1 cellular context compared by ENCODE assay signal in genomic region chr19:50476224-50476942, GRCh38.
TF ChIP-seq lines count a peak whose summit lies in the region.

Gene EMC10, plus strand, starts transcription at chr19:50476507. Its CDS starts 38 bp downstream, at chr19:50476545.
Gene GARIN5A, minus strand, starts transcription at chr19:50476848. Its CDS starts 460 bp downstream, at chr19:50476388.

TF ChIP-seq in HEK293, 187 proteins besides CTCF, POLR2A, EP300 and RAD21 (continued from another document and continues in another):
- TF ChIP-seq, protein P1, sequence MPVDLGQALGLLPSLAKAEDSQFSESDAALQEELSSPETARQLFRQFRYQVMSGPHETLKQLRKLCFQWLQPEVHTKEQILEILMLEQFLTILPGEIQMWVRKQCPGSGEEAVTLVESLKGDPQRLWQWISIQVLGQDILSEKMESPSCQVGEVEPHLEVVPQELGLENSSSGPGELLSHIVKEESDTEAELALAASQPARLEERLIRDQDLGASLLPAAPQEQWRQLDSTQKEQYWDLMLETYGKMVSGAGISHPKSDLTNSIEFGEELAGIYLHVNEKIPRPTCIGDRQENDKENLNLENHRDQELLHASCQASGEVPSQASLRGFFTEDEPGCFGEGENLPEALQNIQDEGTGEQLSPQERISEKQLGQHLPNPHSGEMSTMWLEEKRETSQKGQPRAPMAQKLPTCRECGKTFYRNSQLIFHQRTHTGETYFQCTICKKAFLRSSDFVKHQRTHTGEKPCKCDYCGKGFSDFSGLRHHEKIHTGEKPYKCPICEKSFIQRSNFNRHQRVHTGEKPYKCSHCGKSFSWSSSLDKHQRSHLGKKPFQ (tag by site-specific recombination; IDR thresholded peaks at IDR 0.05), result peak; percentile 66; the same call in 1 of the 2 replicates
- TF ChIP-seq, protein P2, sequence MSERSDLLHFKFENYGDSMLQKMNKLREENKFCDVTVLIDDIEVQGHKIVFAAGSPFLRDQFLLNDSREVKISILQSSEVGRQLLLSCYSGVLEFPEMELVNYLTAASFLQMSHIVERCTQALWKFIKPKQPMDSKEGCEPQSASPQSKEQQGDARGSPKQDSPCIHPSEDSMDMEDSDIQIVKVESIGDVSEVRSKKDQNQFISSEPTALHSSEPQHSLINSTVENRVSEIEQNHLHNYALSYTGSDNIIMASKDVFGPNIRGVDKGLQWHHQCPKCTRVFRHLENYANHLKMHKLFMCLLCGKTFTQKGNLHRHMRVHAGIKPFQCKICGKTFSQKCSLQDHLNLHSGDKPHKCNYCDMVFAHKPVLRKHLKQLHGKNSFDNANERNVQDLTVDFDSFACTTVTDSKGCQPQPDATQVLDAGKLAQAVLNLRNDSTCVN (tag by site-specific recombination; optimal IDR thresholded peaks at IDR 0.05), result peak; percentile 66
- no peak for TF ChIP-seq ZNF558 (tag by site-specific recombination; IDR thresholded peaks at IDR 0.05)
- TF ChIP-seq ZSCAN23 (tag by site-specific recombination; IDR thresholded peaks at IDR 0.05), result no peak
- peak; percentile 93 for TF ChIP-seq ZNF600 (tag by site-specific recombination; IDR thresholded peaks at IDR 0.05)
- TF ChIP-seq ZNF544 (tag by site-specific recombination; IDR thresholded peaks at IDR 0.05), result no peak
- TF ChIP-seq, protein P3, sequence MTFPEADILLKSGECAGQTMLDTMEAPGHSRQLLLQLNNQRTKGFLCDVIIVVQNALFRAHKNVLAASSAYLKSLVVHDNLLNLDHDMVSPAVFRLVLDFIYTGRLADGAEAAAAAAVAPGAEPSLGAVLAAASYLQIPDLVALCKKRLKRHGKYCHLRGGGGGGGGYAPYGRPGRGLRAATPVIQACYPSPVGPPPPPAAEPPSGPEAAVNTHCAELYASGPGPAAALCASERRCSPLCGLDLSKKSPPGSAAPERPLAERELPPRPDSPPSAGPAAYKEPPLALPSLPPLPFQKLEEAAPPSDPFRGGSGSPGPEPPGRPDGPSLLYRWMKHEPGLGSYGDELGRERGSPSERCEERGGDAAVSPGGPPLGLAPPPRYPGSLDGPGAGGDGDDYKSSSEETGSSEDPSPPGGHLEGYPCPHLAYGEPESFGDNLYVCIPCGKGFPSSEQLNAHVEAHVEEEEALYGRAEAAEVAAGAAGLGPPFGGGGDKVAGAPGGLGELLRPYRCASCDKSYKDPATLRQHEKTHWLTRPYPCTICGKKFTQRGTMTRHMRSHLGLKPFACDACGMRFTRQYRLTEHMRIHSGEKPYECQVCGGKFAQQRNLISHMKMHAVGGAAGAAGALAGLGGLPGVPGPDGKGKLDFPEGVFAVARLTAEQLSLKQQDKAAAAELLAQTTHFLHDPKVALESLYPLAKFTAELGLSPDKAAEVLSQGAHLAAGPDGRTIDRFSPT (tag by site-specific recombination; IDR thresholded peaks at IDR 0.05), result no peak
- no peak for TF ChIP-seq ZNF585B (tag by site-specific recombination; IDR thresholded peaks at IDR 0.05)
- TF ChIP-seq ZNF132 (tag by site-specific recombination; IDR thresholded peaks at IDR 0.05; ENCODE audit: borderline replicate concordance), result no peak
- peak; percentile 83; the same call in 1 of the 2 replicates for TF ChIP-seq ZNF561 (tag by site-specific recombination; IDR thresholded peaks at IDR 0.05; ENCODE audit: borderline replicate concordance)
- peak; percentile 98 for TF ChIP-seq ZNF501 (tag by site-specific recombination; IDR thresholded peaks at IDR 0.05)
- peak; percentile 65 for TF ChIP-seq SP2 (tag by site-specific recombination; IDR thresholded peaks at IDR 0.05)
- no peak for TF ChIP-seq ZNF776 (tag by site-specific recombination; IDR thresholded peaks at IDR 0.05; ENCODE audit: borderline replicate concordance)
- TF ChIP-seq KLF16 (tag by site-specific recombination; IDR thresholded peaks at IDR 0.05), result peak; percentile 81
- no peak for TF ChIP-seq ZNF157 (tag by site-specific recombination; IDR thresholded peaks at IDR 0.05)
- no peak for TF ChIP-seq ZNF10 (tag by site-specific recombination; IDR thresholded peaks at IDR 0.05)
- no peak; the same call in 1 of the 2 replicates for TF ChIP-seq ZNF513 (tag by site-specific recombination; IDR thresholded peaks at IDR 0.05)
- peak; percentile 93 for TF ChIP-seq IKZF3 (tag by site-specific recombination; IDR thresholded peaks at IDR 0.05)
- no peak for TF ChIP-seq ZNF280D (tag by site-specific recombination; IDR thresholded peaks at IDR 0.05)
- TF ChIP-seq ZEB2 (tag by site-specific recombination; IDR thresholded peaks at IDR 0.05), result peak; percentile 54
- peak; percentile 75; the same call in 1 of the 2 replicates for TF ChIP-seq ZNF610 (tag by site-specific recombination; IDR thresholded peaks at IDR 0.05; ENCODE audit: borderline replicate concordance)
- no peak for TF ChIP-seq ZNF426 (tag by site-specific recombination; IDR thresholded peaks at IDR 0.05)
- TF ChIP-seq GFI1B (tag by site-specific recombination; IDR thresholded peaks at IDR 0.05), result peak; percentile 81
- peak; percentile 97 for TF ChIP-seq KLF9 (tag by site-specific recombination; IDR thresholded peaks at IDR 0.05; ENCODE audit: low read depth)
- TF ChIP-seq KLF10 (tag by site-specific recombination; IDR thresholded peaks at IDR 0.05), result peak; percentile 78
- no peak for TF ChIP-seq ZNF555 (tag by site-specific recombination; conservative IDR thresholded peaks at IDR 0.05)
- TF ChIP-seq ZNF112 (tag by site-specific recombination; IDR thresholded peaks at IDR 0.05), result no peak
- TF ChIP-seq ZNF664 (tag by site-specific recombination; IDR thresholded peaks at IDR 0.05), result no peak
- TF ChIP-seq FEZF1 (tag by site-specific recombination; IDR thresholded peaks at IDR 0.05), result no peak
- TF ChIP-seq, protein P4, sequence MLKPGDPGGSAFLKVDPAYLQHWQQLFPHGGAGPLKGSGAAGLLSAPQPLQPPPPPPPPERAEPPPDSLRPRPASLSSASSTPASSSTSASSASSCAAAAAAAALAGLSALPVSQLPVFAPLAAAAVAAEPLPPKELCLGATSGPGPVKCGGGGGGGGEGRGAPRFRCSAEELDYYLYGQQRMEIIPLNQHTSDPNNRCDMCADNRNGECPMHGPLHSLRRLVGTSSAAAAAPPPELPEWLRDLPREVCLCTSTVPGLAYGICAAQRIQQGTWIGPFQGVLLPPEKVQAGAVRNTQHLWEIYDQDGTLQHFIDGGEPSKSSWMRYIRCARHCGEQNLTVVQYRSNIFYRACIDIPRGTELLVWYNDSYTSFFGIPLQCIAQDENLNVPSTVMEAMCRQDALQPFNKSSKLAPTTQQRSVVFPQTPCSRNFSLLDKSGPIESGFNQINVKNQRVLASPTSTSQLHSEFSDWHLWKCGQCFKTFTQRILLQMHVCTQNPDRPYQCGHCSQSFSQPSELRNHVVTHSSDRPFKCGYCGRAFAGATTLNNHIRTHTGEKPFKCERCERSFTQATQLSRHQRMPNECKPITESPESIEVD (tag by site-specific recombination; IDR thresholded peaks at IDR 0.05), result no peak
- peak; percentile 97 for TF ChIP-seq ZXDB (tag by site-specific recombination; IDR thresholded peaks at IDR 0.05)
- TF ChIP-seq ZNF311 (tag by site-specific recombination; IDR thresholded peaks at IDR 0.05; ENCODE audit: borderline replicate concordance), result no peak
- TF ChIP-seq ZNF76 (tag by site-specific recombination; IDR thresholded peaks at IDR 0.05; ENCODE audit: borderline replicate concordance, low read depth), result peak; percentile 93
- TF ChIP-seq, protein P5, sequence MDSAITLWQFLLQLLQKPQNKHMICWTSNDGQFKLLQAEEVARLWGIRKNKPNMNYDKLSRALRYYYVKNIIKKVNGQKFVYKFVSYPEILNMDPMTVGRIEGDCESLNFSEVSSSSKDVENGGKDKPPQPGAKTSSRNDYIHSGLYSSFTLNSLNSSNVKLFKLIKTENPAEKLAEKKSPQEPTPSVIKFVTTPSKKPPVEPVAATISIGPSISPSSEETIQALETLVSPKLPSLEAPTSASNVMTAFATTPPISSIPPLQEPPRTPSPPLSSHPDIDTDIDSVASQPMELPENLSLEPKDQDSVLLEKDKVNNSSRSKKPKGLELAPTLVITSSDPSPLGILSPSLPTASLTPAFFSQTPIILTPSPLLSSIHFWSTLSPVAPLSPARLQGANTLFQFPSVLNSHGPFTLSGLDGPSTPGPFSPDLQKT (IDR thresholded peaks at IDR 0.05; ENCODE audit: borderline replicate concordance, low read depth, low read length), result no peak
- TF ChIP-seq ZNF837 (tag by site-specific recombination; IDR thresholded peaks at IDR 0.05), result no peak
- TF ChIP-seq ZNF335 (tag by site-specific recombination; conservative IDR thresholded peaks at IDR 0.05), result peak; percentile 93
- no peak for TF ChIP-seq OSR2 (tag by site-specific recombination; IDR thresholded peaks at IDR 0.05)
- no peak for TF ChIP-seq ZNF549 (tag by site-specific recombination; IDR thresholded peaks at IDR 0.05)
- TF ChIP-seq ZNF624 (tag by site-specific recombination; IDR thresholded peaks at IDR 0.05), result no peak
- TF ChIP-seq ZBTB48 (tag by site-specific recombination; IDR thresholded peaks at IDR 0.05), result peak; percentile 96
- TF ChIP-seq SP7 (tag by site-specific recombination; IDR thresholded peaks at IDR 0.05), result peak; percentile 89
- TF ChIP-seq ZFP69B (tag by site-specific recombination; IDR thresholded peaks at IDR 0.05), result peak; percentile 55
- peak; percentile 97 for TF ChIP-seq SCRT2 (tag by site-specific recombination; IDR thresholded peaks at IDR 0.05)
- TF ChIP-seq ZNF548 (tag by site-specific recombination; IDR thresholded peaks at IDR 0.05), result no peak
- no peak for TF ChIP-seq ZNF449 (tag by site-specific recombination; IDR thresholded peaks at IDR 0.05)
- TF ChIP-seq, protein P6, sequence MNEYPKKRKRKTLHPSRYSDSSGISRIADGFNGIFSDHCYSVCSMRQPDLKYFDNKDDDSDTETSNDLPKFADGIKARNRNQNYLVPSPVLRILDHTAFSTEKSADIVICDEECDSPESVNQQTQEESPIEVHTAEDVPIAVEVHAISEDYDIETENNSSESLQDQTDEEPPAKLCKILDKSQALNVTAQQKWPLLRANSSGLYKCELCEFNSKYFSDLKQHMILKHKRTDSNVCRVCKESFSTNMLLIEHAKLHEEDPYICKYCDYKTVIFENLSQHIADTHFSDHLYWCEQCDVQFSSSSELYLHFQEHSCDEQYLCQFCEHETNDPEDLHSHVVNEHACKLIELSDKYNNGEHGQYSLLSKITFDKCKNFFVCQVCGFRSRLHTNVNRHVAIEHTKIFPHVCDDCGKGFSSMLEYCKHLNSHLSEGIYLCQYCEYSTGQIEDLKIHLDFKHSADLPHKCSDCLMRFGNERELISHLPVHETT (tag by site-specific recombination; IDR thresholded peaks at IDR 0.05), result no peak
- no peak for TF ChIP-seq ZNF621 (tag by site-specific recombination; IDR thresholded peaks at IDR 0.05)
- TF ChIP-seq ZNF266 (tag by site-specific recombination; IDR thresholded peaks at IDR 0.05; ENCODE audit: low read depth), result no peak
- TF ChIP-seq AEBP2 (tag by site-specific recombination; IDR thresholded peaks at IDR 0.05; ENCODE audit: borderline replicate concordance), result no peak
- no peak for TF ChIP-seq ZNF16 (tag by site-specific recombination; IDR thresholded peaks at IDR 0.05; ENCODE audit: low read depth)
- TF ChIP-seq EGR2 (tag by site-specific recombination; IDR thresholded peaks at IDR 0.05; ENCODE audit: low read depth), result no peak; the same call in 1 of the 2 replicates
